ENCODE assay signal across 21 cellular contexts in genomic region chr5:103489293-103489692, GRCh38.
"Had no signal": no experiment of that assay in that cellular context is flagged by ENCODE, and none has a peak within 500 bp of the region (broad histone marks: within the 10 kb centered on the region; RNA-seq: fewer than 3 reads in every experiment).

No MANE protein-coding gene starts in this region.

- H3K9ac ChIP-seq: parathyroid adenoma had no signal

- H3K4me3 ChIP-seq: coronary artery, esophagus squamous epithelium, left lung, mucosa of descending colon, right lobe of liver, transverse colon, upper lobe of right lung, uterus had no signal

- H3K4me1 ChIP-seq: esophagus squamous epithelium, left lung, transverse colon, upper lobe of right lung, uterus had no signal

- H3K27me3 ChIP-seq: esophagus squamous epithelium, left lung, right lobe of liver, transverse colon, upper lobe of right lung, uterus had no signal

- H3K27ac ChIP-seq: coronary artery, esophagus squamous epithelium, left lung, parathyroid adenoma, right lobe of liver, transverse colon, upper lobe of right lung, uterus had no signal

- H2AFZ ChIP-seq: parathyroid adenoma had no signal

- H3K36me3 ChIP-seq: esophagus squamous epithelium, left lung, right lobe of liver, transverse colon, upper lobe of right lung, uterus had no signal

- H3K9me3 ChIP-seq: left lung, right lobe of liver, transverse colon, upper lobe of right lung, uterus had no signal

- DNase-seq: dermis blood vessel endothelial cell; effector memory CD4-positive, alpha-beta T cell; erythroblast; esophagus squamous epithelium; foreskin melanocyte; hypothalamus; left cardiac atrium; left lung; mesenchymal stem cell; mucosa of descending colon; naive B cell; right lobe of liver; small intestine; stimulated activated CD4-positive, alpha-beta T cell treated with anti-CD3 and anti-CD28 coated beads, Interleukin-15, amount 100 ng/mL, for 24 hours; stimulated activated CD4-positive, alpha-beta T cell treated with anti-CD3 and anti-CD28 coated beads, Interleukin-2, amount 100 ng/mL, for 48 hours; stimulated activated naive B cell treated with anti-CD40 and anti-IgM and Interleukin-4, amounts not matched to agents 10 μg/mL and 1 μg/mL and 100 μg/mL, for 72 hours; transverse colon; upper lobe of right lung; uterus had no signal
